1 cellular context compared by ENCODE assay signal in the genomic region with DNA sequence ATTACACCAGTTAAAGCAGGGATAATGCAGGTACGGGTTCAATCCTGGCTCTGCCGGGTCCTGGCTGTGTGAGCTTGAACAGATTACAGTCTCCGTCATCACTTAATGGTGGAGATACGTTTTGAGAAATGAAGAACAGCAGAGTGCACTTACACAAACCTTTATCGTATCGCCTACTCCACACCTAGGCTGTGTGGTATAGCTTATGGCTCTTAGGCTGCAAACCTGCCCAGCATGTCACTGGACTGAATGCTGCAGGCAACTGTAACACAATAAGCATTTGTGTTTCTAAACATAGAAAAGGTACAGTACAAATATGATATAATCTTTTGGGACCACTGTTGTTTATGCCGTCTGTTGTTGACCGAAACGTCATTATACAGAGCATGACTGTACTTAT.
TF ChIP-seq lines count a peak whose summit lies in the region.

No MANE protein-coding gene starts in this region.

TF ChIP-seq in SK-N-SH treated with all-trans-retinoic acid at 6 μM for 48 hours, 23 proteins besides CTCF, POLR2A, EP300 and RAD21 (continued from another document):
- TF ChIP-seq, protein P1, sequence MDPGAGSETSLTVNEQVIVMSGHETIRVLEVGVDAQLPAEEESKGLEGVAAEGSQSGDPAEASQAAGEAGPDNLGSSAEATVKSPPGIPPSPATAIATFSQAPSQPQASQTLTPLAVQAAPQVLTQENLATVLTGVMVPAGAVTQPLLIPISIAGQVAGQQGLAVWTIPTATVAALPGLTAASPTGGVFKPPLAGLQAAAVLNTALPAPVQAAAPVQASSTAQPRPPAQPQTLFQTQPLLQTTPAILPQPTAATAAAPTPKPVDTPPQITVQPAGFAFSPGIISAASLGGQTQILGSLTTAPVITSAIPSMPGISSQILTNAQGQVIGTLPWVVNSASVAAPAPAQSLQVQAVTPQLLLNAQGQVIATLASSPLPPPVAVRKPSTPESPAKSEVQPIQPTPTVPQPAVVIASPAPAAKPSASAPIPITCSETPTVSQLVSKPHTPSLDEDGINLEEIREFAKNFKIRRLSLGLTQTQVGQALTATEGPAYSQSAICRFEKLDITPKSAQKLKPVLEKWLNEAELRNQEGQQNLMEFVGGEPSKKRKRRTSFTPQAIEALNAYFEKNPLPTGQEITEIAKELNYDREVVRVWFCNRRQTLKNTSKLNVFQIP (CRISPR knock-in tag; IDR thresholded peaks at IDR 0.05; ENCODE audit: borderline replicate concordance, low read depth): no peak
- TF ChIP-seq OSR1 (CRISPR knock-in tag; IDR thresholded peaks at IDR 0.05) (no peak), ARNTL (CRISPR knock-in tag; IDR thresholded peaks at IDR 0.05; ENCODE audit: borderline replicate concordance, low read depth) (no peak), ISL1 (CRISPR knock-in tag; IDR thresholded peaks at IDR 0.05) (no peak), ZC3H10 (CRISPR knock-in tag; IDR thresholded peaks at IDR 0.05) (no peak), ZNF70 (CRISPR knock-in tag; IDR thresholded peaks at IDR 0.05) (no peak), PPARA (CRISPR knock-in tag; IDR thresholded peaks at IDR 0.05; ENCODE audit: borderline replicate concordance) (no peak), ZFP30 (CRISPR knock-in tag; IDR thresholded peaks at IDR 0.05) (no peak), SNAI2 (CRISPR knock-in tag; IDR thresholded peaks at IDR 0.05) (no peak)
- TF ChIP-seq, protein P2, sequence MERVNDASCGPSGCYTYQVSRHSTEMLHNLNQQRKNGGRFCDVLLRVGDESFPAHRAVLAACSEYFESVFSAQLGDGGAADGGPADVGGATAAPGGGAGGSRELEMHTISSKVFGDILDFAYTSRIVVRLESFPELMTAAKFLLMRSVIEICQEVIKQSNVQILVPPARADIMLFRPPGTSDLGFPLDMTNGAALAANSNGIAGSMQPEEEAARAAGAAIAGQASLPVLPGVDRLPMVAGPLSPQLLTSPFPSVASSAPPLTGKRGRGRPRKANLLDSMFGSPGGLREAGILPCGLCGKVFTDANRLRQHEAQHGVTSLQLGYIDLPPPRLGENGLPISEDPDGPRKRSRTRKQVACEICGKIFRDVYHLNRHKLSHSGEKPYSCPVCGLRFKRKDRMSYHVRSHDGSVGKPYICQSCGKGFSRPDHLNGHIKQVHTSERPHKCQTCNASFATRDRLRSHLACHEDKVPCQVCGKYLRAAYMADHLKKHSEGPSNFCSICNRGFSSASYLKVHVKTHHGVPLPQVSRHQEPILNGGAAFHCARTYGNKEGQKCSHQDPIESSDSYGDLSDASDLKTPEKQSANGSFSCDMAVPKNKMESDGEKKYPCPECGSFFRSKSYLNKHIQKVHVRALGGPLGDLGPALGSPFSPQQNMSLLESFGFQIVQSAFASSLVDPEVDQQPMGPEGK (CRISPR knock-in tag; IDR thresholded peaks at IDR 0.05; ENCODE audit: borderline replicate concordance): no peak
